Comparison of ENCODE assay signal across 1 cellular context in the genomic region with DNA sequence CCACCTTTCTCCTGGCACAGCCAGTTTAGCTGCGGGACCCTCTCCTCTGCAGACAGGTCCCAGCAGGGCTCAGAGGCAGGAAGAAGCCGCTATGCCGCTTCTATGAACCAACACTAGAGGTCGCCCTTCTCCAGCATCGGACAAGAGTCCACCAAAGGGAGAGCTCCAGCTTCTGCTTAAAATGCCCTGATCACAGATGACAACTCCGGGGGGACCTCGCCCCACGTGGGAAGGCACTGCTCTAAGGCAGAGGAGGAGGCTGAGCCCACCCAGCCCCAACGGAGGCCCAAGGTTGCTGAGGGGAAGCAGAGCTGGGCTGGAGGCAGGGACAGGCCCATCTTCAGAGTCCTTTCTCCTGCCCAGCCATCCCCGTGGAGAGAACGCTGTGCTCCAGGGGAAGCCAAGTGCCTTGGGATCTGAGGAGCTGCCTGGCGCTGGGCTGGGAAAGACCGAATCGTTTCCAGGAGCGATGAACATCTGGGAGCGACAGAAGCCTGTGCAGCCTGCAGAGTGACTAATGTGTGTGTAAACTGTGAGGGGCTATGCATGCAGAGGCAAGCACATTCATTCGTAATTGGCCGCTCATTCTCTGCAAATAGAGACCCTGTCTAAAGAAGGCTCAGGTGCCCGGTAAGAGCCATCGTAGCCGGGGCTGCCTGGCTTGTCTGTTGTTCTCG.
A peak's percentile ranks its signal among the peaks of the same experiment; 100 is the strongest.
TF ChIP-seq lines count a peak whose summit lies in the region.

No MANE protein-coding gene starts in this region.

TF ChIP-seq in HepG2, 621 proteins besides CTCF, POLR2A, EP300 and RAD21 (continued from another document and continues in another):
- peak; percentile 56 for TF ChIP-seq ZFP91 (CRISPR knock-in tag; IDR thresholded peaks at IDR 0.05; ENCODE audit: borderline replicate concordance)
- peak; percentile 56; the same call in 1 of the 2 replicates for TF ChIP-seq HIVEP1 (CRISPR knock-in tag; IDR thresholded peaks at IDR 0.05)
- TF ChIP-seq ZNF670 (CRISPR knock-in tag; IDR thresholded peaks at IDR 0.05; ENCODE audit: borderline replicate concordance) = no peak
- no peak for TF ChIP-seq DZIP1 (CRISPR knock-in tag; IDR thresholded peaks at IDR 0.05)
- TF ChIP-seq THAP9 (CRISPR knock-in tag; IDR thresholded peaks at IDR 0.05; ENCODE audit: borderline replicate concordance) = no peak
- no peak for TF ChIP-seq GMEB2 (CRISPR knock-in tag; IDR thresholded peaks at IDR 0.05; ENCODE audit: low read depth)
- TF ChIP-seq ZNF879 (CRISPR knock-in tag; IDR thresholded peaks at IDR 0.05) = no peak
- no peak for TF ChIP-seq NR2F1 (CRISPR knock-in tag; IDR thresholded peaks at IDR 0.05)
- 0 out of 2 replicates have a peak, but pooled peaks have one; percentile 34 for TF ChIP-seq PITX1 (CRISPR knock-in tag; IDR thresholded peaks at IDR 0.05)
- TF ChIP-seq ZNF550 (CRISPR knock-in tag; IDR thresholded peaks at IDR 0.05; ENCODE audit: borderline replicate concordance) = no peak
- TF ChIP-seq, protein P1, sequence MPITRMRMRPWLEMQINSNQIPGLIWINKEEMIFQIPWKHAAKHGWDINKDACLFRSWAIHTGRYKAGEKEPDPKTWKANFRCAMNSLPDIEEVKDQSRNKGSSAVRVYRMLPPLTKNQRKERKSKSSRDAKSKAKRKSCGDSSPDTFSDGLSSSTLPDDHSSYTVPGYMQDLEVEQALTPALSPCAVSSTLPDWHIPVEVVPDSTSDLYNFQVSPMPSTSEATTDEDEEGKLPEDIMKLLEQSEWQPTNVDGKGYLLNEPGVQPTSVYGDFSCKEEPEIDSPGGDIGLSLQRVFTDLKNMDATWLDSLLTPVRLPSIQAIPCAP (CRISPR knock-in tag; IDR thresholded peaks at IDR 0.05; ENCODE audit: low read depth) = no peak
- no peak for TF ChIP-seq HOXA7 (CRISPR knock-in tag; IDR thresholded peaks at IDR 0.05)
- no peak for TF ChIP-seq DNMT3B (CRISPR knock-in tag; conservative IDR thresholded peaks at IDR 0.05)
- 0 out of 2 replicates have a peak, but pooled peaks have one; percentile 30 for TF ChIP-seq AKAP8 (CRISPR knock-in tag; IDR thresholded peaks at IDR 0.05)
- TF ChIP-seq ZMAT3 (CRISPR knock-in tag; conservative IDR thresholded peaks at IDR 0.05) = no peak
- no peak for TF ChIP-seq ZC3H4 (CRISPR knock-in tag; IDR thresholded peaks at IDR 0.05; ENCODE audit: borderline replicate concordance)
- TF ChIP-seq NFE2L1 (CRISPR knock-in tag; IDR thresholded peaks at IDR 0.05; ENCODE audit: borderline replicate concordance) = no peak
- no peak for TF ChIP-seq MAFF (IDR thresholded peaks at IDR 0.05; ENCODE audit: low read depth, low read length)
- no peak for TF ChIP-seq CREB3 (CRISPR knock-in tag; IDR thresholded peaks at IDR 0.05)
- TF ChIP-seq KAT2B (IDR thresholded peaks at IDR 0.05; ENCODE audit: borderline replicate concordance, low read depth, low read length) = no peak
- TF ChIP-seq ZSCAN25 (CRISPR knock-in tag; IDR thresholded peaks at IDR 0.05) = 0 out of 2 replicates have a peak, but pooled peaks have one; percentile 54
- TF ChIP-seq, protein P2, sequence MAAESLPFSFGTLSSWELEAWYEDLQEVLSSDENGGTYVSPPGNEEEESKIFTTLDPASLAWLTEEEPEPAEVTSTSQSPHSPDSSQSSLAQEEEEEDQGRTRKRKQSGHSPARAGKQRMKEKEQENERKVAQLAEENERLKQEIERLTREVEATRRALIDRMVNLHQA (CRISPR knock-in tag; IDR thresholded peaks at IDR 0.05) = no peak
- TF ChIP-seq, protein P3, sequence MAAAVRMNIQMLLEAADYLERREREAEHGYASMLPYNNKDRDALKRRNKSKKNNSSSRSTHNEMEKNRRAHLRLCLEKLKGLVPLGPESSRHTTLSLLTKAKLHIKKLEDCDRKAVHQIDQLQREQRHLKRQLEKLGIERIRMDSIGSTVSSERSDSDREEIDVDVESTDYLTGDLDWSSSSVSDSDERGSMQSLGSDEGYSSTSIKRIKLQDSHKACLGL (CRISPR knock-in tag; IDR thresholded peaks at IDR 0.05) = no peak
- no peak for TF ChIP-seq ZFP1 (CRISPR knock-in tag; IDR thresholded peaks at IDR 0.05)
- TF ChIP-seq HMGXB3 (CRISPR knock-in tag; IDR thresholded peaks at IDR 0.05; ENCODE audit: borderline replicate concordance) = peak; percentile 51; the same call in 1 of the 2 replicates
- no peak for TF ChIP-seq ZNF563 (CRISPR knock-in tag; IDR thresholded peaks at IDR 0.05)
- no peak for TF ChIP-seq POLR2AphosphoS2 (IDR thresholded peaks at IDR 0.05; ENCODE audit: low read depth, low read length)
- TF ChIP-seq BRD4 (CRISPR knock-in tag; IDR thresholded peaks at IDR 0.05) = no peak
- no peak for TF ChIP-seq SNAPC2 (CRISPR knock-in tag; IDR thresholded peaks at IDR 0.05)
- TF ChIP-seq MED13 (CRISPR knock-in tag; IDR thresholded peaks at IDR 0.05) = no peak
- TF ChIP-seq, protein P4, sequence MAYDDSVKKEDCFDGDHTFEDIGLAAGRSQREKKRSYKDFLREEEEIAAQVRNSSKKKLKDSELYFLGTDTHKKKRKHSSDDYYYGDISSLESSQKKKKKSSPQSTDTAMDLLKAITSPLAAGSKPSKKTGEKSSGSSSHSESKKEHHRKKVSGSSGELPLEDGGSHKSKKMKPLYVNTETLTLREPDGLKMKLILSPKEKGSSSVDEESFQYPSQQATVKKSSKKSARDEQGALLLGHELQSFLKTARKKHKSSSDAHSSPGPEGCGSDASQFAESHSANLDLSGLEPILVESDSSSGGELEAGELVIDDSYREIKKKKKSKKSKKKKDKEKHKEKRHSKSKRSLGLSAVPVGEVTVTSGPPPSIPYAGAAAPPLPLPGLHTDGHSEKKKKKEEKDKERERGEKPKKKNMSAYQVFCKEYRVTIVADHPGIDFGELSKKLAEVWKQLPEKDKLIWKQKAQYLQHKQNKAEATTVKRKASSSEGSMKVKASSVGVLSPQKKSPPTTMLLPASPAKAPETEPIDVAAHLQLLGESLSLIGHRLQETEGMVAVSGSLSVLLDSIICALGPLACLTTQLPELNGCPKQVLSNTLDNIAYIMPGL (CRISPR knock-in tag; IDR thresholded peaks at IDR 0.05; ENCODE audit: borderline replicate concordance in 1 of 2, low read depth in 1 of 2) = peak in 1 of 2 experiments; percentile 68; a peak in 1 of 4 replicates
- no peak for TF ChIP-seq ZNF350 (CRISPR knock-in tag; IDR thresholded peaks at IDR 0.05; ENCODE audit: borderline replicate concordance, low read depth)
- 0 out of 2 replicates have a peak, but pooled peaks have one; percentile 11 for TF ChIP-seq THRA (CRISPR knock-in tag; IDR thresholded peaks at IDR 0.05; ENCODE audit: borderline replicate concordance)
- TF ChIP-seq ZSCAN20 (CRISPR knock-in tag; IDR thresholded peaks at IDR 0.05; ENCODE audit: borderline replicate concordance) = no peak
- no peak for TF ChIP-seq PAWR (CRISPR knock-in tag; IDR thresholded peaks at IDR 0.05; ENCODE audit: borderline replicate concordance)
